Comparison of ENCODE assay signal across 13 cellular contexts in genomic region chr17:49755681-49756283, GRCh38. TPM values are rescaled to one million over a fixed set of nuclear protein-coding genes. Genes with fewer than 3 reads are reported as not detected.
DNase-seq lines count a peak whose midpoint lies in the region; ATAC-seq and TF ChIP-seq lines count a peak whose summit lies in the region.
"Had no signal": no experiment of that assay in that cellular context is flagged by ENCODE, and none has a peak within 500 bp of the region (broad histone marks: within the 10 kb centered on the region; RNA-seq: fewer than 3 reads in every experiment).

No MANE protein-coding gene starts in this region.

- no peak for ATAC-seq in stimulated activated naive CD8-positive, alpha-beta T cell treated with anti-CD3 and anti-CD28 coated beads, Interleukin-15, Interleukin-2, amounts not matched to agents 100 U/mL and 50 U/mL, for 24 hours
- ATAC-seq in sciatic nerve = no peak
- ATAC-seq in GM21786 (IDR thresholded peaks at IDR 0.05; ENCODE audit: unreplicated experiment) = no peak
- ATAC-seq: HepG2 had no signal

- peaks cover 21% of the 10 kb centered on the region for H3K36me3 Mint-ChIP-seq in stimulated activated naive CD8-positive, alpha-beta T cell treated with anti-CD3 and anti-CD28 coated beads, Interleukin-15, Interleukin-2, amounts not matched to agents 100 ng/mL and 50 ng/mL, for 24 hours (ENCODE audit: low read depth)

- no peak for TF ChIP-seq CTCF in ascending aorta (IDR thresholded peaks at IDR 0.05)

- no peak for DNase-seq in stimulated activated naive CD8-positive, alpha-beta T cell treated with anti-CD3 and anti-CD28 coated beads, Interleukin-15, Interleukin-2, amounts not matched to agents 100 U/mL and 50 U/mL, for 24 hours
- DNase-seq in NCI-H524 treated with DMSO at 0.1 percent for 48 hours (lab: John Stamatoyannopoulos, UW) = peak; percentile 21
- DNase-seq in effector memory CD4-positive, alpha-beta T cell = no peak
- DNase-seq in stimulated activated CD4-positive, alpha-beta T cell treated with anti-CD3 and anti-CD28 coated beads, Interleukin-15, amount 100 ng/mL, for 24 hours = no peak
- no peak for DNase-seq in ascending aorta (ENCODE audit: low spot score in 2 of 2)
- DNase-seq in sciatic nerve (ENCODE audit: low spot score) = no peak
- DNase-seq: activated CD4-positive, alpha-beta T cell treated with anti-CD3 and anti-CD28 coated beads, Interleukin-2, amount 50 U/mL, for 4 hours; NCI-H1092 treated with DMSO at 0.1 percent for 48 hours; NCI-H69; T-helper 9 cell had no signal

- peaks cover 82% of the 10 kb centered on the region for H3K4me1 Mint-ChIP-seq in stimulated activated naive CD8-positive, alpha-beta T cell treated with anti-CD3 and anti-CD28 coated beads, Interleukin-15, Interleukin-2, amounts not matched to agents 100 ng/mL and 50 ng/mL, for 24 hours (ENCODE audit: low read depth)

- no peaks in the 10 kb centered on the region for H3K9me3 Mint-ChIP-seq in stimulated activated naive CD8-positive, alpha-beta T cell treated with anti-CD3 and anti-CD28 coated beads, Interleukin-15, Interleukin-2, amounts not matched to agents 100 ng/mL and 50 ng/mL, for 24 hours

- no peak overlapping the region for H3K4me3 Mint-ChIP-seq in stimulated activated naive CD8-positive, alpha-beta T cell treated with anti-CD3 and anti-CD28 coated beads, Interleukin-15, Interleukin-2, amounts not matched to agents 100 ng/mL and 50 ng/mL, for 24 hours

- H3K4me3 ChIP-seq in effector memory CD4-positive, alpha-beta T cell (ENCODE audit: insufficient read depth, low read depth, low read length, poor library complexity, severe bottlenecking) = no peak overlapping the region
- H3K4me3 ChIP-seq in ascending aorta = no peak overlapping the region

- intact Hi-C loops in ascending aorta (cut with DNase I) = no loop called here
- intact Hi-C loops in sciatic nerve (cut with DNase I) = no loop called here

- peaks cover 60% of the 10 kb centered on the region for H3K4me1 ChIP-seq in effector memory CD4-positive, alpha-beta T cell (ENCODE audit: control insufficient read depth, insufficient read depth, low read length, poor library complexity, severe bottlenecking)
- no peaks in the 10 kb centered on the region for H3K4me1 ChIP-seq in ascending aorta

- no peaks in the 10 kb centered on the region for H3K9me3 ChIP-seq in effector memory CD4-positive, alpha-beta T cell (ENCODE audit: control insufficient read depth, low read length)
- no peaks in the 10 kb centered on the region for H3K9me3 ChIP-seq in ascending aorta

- peak overlapping the region; percentile 45 for H3K27ac ChIP-seq in effector memory CD4-positive, alpha-beta T cell (ENCODE audit: insufficient read depth, low read length, poor library complexity, severe bottlenecking)
- H3K27ac ChIP-seq in ascending aorta = no peak overlapping the region

- H3K36me3 ChIP-seq in effector memory CD4-positive, alpha-beta T cell (ENCODE audit: control insufficient read depth, insufficient read depth, low read length) = peaks cover 10% of the 10 kb centered on the region
- H3K36me3 ChIP-seq in ascending aorta = no peaks in the 10 kb centered on the region

- H3K27me3 ChIP-seq in effector memory CD4-positive, alpha-beta T cell (replicated peaks; ENCODE audit: control insufficient read depth, insufficient read depth, low read length, poor library complexity, severe bottlenecking) = no peaks in the 10 kb centered on the region
- H3K27me3 ChIP-seq in ascending aorta = no peaks in the 10 kb centered on the region

- H3K27me3 Mint-ChIP-seq in stimulated activated naive CD8-positive, alpha-beta T cell treated with anti-CD3 and anti-CD28 coated beads, Interleukin-15, Interleukin-2, amounts not matched to agents 100 ng/mL and 50 ng/mL, for 24 hours = no peaks in the 10 kb centered on the region

- H3K27ac Mint-ChIP-seq in stimulated activated naive CD8-positive, alpha-beta T cell treated with anti-CD3 and anti-CD28 coated beads, Interleukin-15, Interleukin-2, amounts not matched to agents 100 ng/mL and 50 ng/mL, for 24 hours = peak overlapping the region; percentile 70

RNA-seq across cellular contexts. Expression of gene FAM117A, which starts 8.1 kb away (rescaled TPM):
- total RNA-seq in ascending aorta (25.4 TPM), sciatic nerve (19.0 TPM)

RNA-seq across cellular contexts. Expression of gene KAT7, which starts 32.7 kb away (rescaled TPM):
- total RNA-seq in ascending aorta (46.6 TPM), sciatic nerve (66.2 TPM)

RNA-seq across cellular contexts. Expression of gene SLC35B1, which starts 48.0 kb away (rescaled TPM):
- total RNA-seq in ascending aorta = 123 TPM
- 36.9 TPM for total RNA-seq in sciatic nerve
